ENCODE assay signal across 8 cellular contexts in genomic region chr14:105045710-105046326, GRCh38. TPM values are rescaled to one million over a fixed set of nuclear protein-coding genes. Genes with fewer than 3 reads are reported as not detected.
A peak's percentile ranks its signal among the peaks of the same experiment; 100 is the strongest.
DNase-seq lines count a peak whose midpoint lies in the region; ATAC-seq and TF ChIP-seq lines count a peak whose summit lies in the region.

No MANE protein-coding gene starts in this region.

- no peaks in the 10 kb centered on the region for H3K9me3 ChIP-seq in adrenal gland (replicated peaks in 1 of 3)
- H3K9me3 ChIP-seq in left ventricle myocardium inferior (replicated peaks), result no peaks in the 10 kb centered on the region

- intact Hi-C loops in adrenal gland (cut with DNase I) (loop anchor here (2.0 to 5.0 kb wide), 3 partner anchors 69 to 149 kb away; partner anchors contain the start of gene AHNAK2 (in 1 of the 2)), left ventricle myocardium inferior (cut with micrococcal nuclease) (no loop called here), sciatic nerve (cut with DNase I) (loop anchor here (10.0 kb wide), 1 partner anchor 151 kb away; no protein-coding TSS in a partner anchor)

- DNase-seq in GM10266 (ENCODE audit: extremely low spot score), result peak; percentile 96
- peak; percentile 33 for DNase-seq in NCI-H2029 (lab: John Stamatoyannopoulos, UW)
- DNase-seq in T-helper 2 cell treated with Interferon-gamma antibody and Interleukin-4, amounts not matched to agents 5 μg/mL and 100 μg/mL, for 36 hours (ENCODE audit: low spot score), result peak; percentile 90
- DNase-seq in adrenal gland, result peak; percentile 84 to 94 (median 90)
- peak; percentile 89 for DNase-seq in left ventricle myocardium inferior
- DNase-seq in sciatic nerve (ENCODE audit: low spot score), result peak; percentile 93

- ATAC-seq in HG02759 (IDR thresholded peaks at IDR 0.05; ENCODE audit: unreplicated experiment) (peak; percentile 84), sciatic nerve (peak; percentile 89), HG02970 (IDR thresholded peaks at IDR 0.05; ENCODE audit: low FRiP score, unreplicated experiment) (no peak)

- H3K36me3 Mint-ChIP-seq in T-helper 2 cell treated with Interferon-gamma antibody and Interleukin-4, amounts not matched to agents 5 μg/mL and 100 μg/mL, for 36 hours (ENCODE audit: low read depth), result peaks cover 9% of the 10 kb centered on the region

- H3K27ac Mint-ChIP-seq in T-helper 2 cell treated with Interferon-gamma antibody and Interleukin-4, amounts not matched to agents 5 μg/mL and 100 μg/mL, for 36 hours, result no peak overlapping the region

- H3K9me3 Mint-ChIP-seq in T-helper 2 cell treated with Interferon-gamma antibody and Interleukin-4, amounts not matched to agents 5 μg/mL and 100 μg/mL, for 36 hours, result no peaks in the 10 kb centered on the region

- H3K4me1 ChIP-seq in adrenal gland (replicated peaks in 1 of 2) (no peaks in the 10 kb centered on the region), left ventricle myocardium inferior (peaks cover 3% of the 10 kb centered on the region)

- TF ChIP-seq POLR2A in adrenal gland (IDR thresholded peaks at IDR 0.05), result peak in 1 of 2 donors; percentile 11

- TF ChIP-seq CTCF in GM10266 (IDR thresholded peaks at IDR 0.05; ENCODE audit: control insufficient read depth, insufficient read depth, low read depth, missing control alignments) (peak; percentile 100), adrenal gland (IDR thresholded peaks at IDR 0.05) (peak; percentile 93 to 100 (median 100)), left ventricle myocardium inferior (IDR thresholded peaks at IDR 0.05; ENCODE audit: borderline replicate concordance) (peak; percentile 100)

- no peak overlapping the region for H3K27ac ChIP-seq in adrenal gland
- H3K27ac ChIP-seq in left ventricle myocardium inferior (replicated peaks), result no peak overlapping the region

- H3K4me1 Mint-ChIP-seq in T-helper 2 cell treated with Interferon-gamma antibody and Interleukin-4, amounts not matched to agents 5 μg/mL and 100 μg/mL, for 36 hours (ENCODE audit: low read depth), result peaks cover 9% of the 10 kb centered on the region

- H3K36me3 ChIP-seq in adrenal gland (replicated peaks in 1 of 2), result no peaks in the 10 kb centered on the region
- no peaks in the 10 kb centered on the region for H3K36me3 ChIP-seq in left ventricle myocardium inferior

- WGBS in adrenal gland, 4 donors, result 3 to 5% (median 4%) methylated on average over 32 to 42 of the region's 42 CpGs

- H3K27me3 Mint-ChIP-seq in T-helper 2 cell treated with Interferon-gamma antibody and Interleukin-4, amounts not matched to agents 5 μg/mL and 100 μg/mL, for 36 hours (ENCODE audit: low read depth), result peaks cover 5% of the 10 kb centered on the region

- H3K4me3 ChIP-seq in adrenal gland (no peak overlapping the region), left ventricle myocardium inferior (no peak overlapping the region)

- H3K4me3 Mint-ChIP-seq in T-helper 2 cell treated with Interferon-gamma antibody and Interleukin-4, amounts not matched to agents 5 μg/mL and 100 μg/mL, for 36 hours, result no peak overlapping the region

- H3K27me3 ChIP-seq in adrenal gland (peaks cover 10% of the 10 kb centered on the region), left ventricle myocardium inferior (ENCODE audit: low read depth) (peaks cover 77% of the 10 kb centered on the region)

RNA-seq across cellular contexts. Expression of gene GPR132, which starts 19.4 kb away (rescaled TPM):
- total RNA-seq in adrenal gland, result 10 to 100 TPM in 1 of 8 donors, 1 to 10 TPM in 6, under 1 TPM in 1; 0.48 to 11.7 (median 2.0) TPM
- polyA plus RNA-seq in adrenal gland, result 1 to 10 TPM in 1 of 3 donors, under 1 TPM in 2; 0.57 to 1.8 (median 0.91) TPM
- 1.0 TPM for total RNA-seq in left ventricle myocardium inferior
- 3.2 TPM for total RNA-seq in sciatic nerve

RNA-seq across cellular contexts. Expression of gene CDCA4, which starts 24.9 kb away (rescaled TPM):
- 1 to 10 TPM in 7 of 8 donors, under 1 TPM in 1; 0.66 to 6.1 (median 3.9) TPM for total RNA-seq in adrenal gland
- 1 to 10 TPM; 1.9 to 6.8 (median 4.9) TPM for polyA plus RNA-seq in adrenal gland
- total RNA-seq in left ventricle myocardium inferior, result 2.0 TPM
- total RNA-seq in sciatic nerve, result 5.5 TPM

Comparison
In these comparisons a context has a peak if more than half of its experiments do, and no peak if none do; other contexts are left out.
1. DNase-seq: peak in every context shown above with its lines; median percentile 96 in GM10266; 93 in sciatic nerve; 90 in T-helper 2 cell treated with Interferon-gamma antibody and Interleukin-4, amounts not matched to agents 5 μg/mL and 100 μg/mL, for 36 hours; 90 in adrenal gland; 89 in left ventricle myocardium inferior; 33 in NCI-H2029.